In genomic region chr3:117282506-117282905, GRCh38 we compare ENCODE assay signal across 15 cellular contexts.
DNase-seq lines count a peak whose midpoint lies in the region; ATAC-seq and TF ChIP-seq lines count a peak whose summit lies in the region.
"Had no signal": no experiment of that assay in that cellular context is flagged by ENCODE, and none has a peak within 500 bp of the region (broad histone marks: within the 10 kb centered on the region; RNA-seq: fewer than 3 reads in every experiment).

No MANE protein-coding gene starts in this region.

- no peak overlapping the region for H3K27ac ChIP-seq in smooth muscle cell (ENCODE audit: low read depth)
- H3K27ac ChIP-seq: C4-2B had no signal

- H3K4me1 ChIP-seq in smooth muscle cell (ENCODE audit: low read depth): no peaks in the 10 kb centered on the region

- H3K4me3 ChIP-seq in smooth muscle cell: no peak overlapping the region
- H3K4me3 ChIP-seq: HAP-1, K562 had no signal

- H3K36me3 Mint-ChIP-seq in glutamatergic neuron (ENCODE audit: unreplicated experiment): no peaks in the 10 kb centered on the region
- H3K36me3 Mint-ChIP-seq: CD4-positive, alpha-beta memory T cell had no signal

- H3K9me3 ChIP-seq in smooth muscle cell (replicated peaks; ENCODE audit: low read depth): no peaks in the 10 kb centered on the region
- H3K9me3 ChIP-seq: Caco-2, HAP-1 had no signal

- DNase-seq in COLO668 (lab: John Stamatoyannopoulos, UW; ENCODE audit: unreplicated experiment): peak; percentile 2
- peak; percentile 91 for DNase-seq in NCI-H1092 treated with DMSO at 0.1 percent for 48 hours (lab: John Stamatoyannopoulos, UW)
- peak; percentile 51 to 78 for DNase-seq in NCI-H524 (lab: John Stamatoyannopoulos, UW)
- DNase-seq in glutamatergic neuron: peak; percentile 29
- DNase-seq in stimulated activated naive CD8-positive, alpha-beta T cell treated with anti-CD3 and anti-CD28 coated beads, Interleukin-15, Interleukin-2, amounts not matched to agents 100 U/mL and 50 U/mL, for 24 hours: no peak
- DNase-seq in smooth muscle cell (lab: John Stamatoyannopoulos, UW; ENCODE audit: unreplicated experiment): no peak
- DNase-seq: Caco-2; CD4-positive, alpha-beta memory T cell; DMS79 had no signal

- peaks cover 5% of the 10 kb centered on the region for H3K9me3 Mint-ChIP-seq in glutamatergic neuron (ENCODE audit: unreplicated experiment)

- no peak overlapping the region for H3K9ac ChIP-seq in smooth muscle cell (ENCODE audit: low read depth)

- peak overlapping the region; percentile 73 for H3K4me3 Mint-ChIP-seq in glutamatergic neuron (ENCODE audit: unreplicated experiment)
- H3K4me3 Mint-ChIP-seq: B cell had no signal

- H3K27me3 Mint-ChIP-seq in glutamatergic neuron (ENCODE audit: unreplicated experiment): peaks cover 2% of the 10 kb centered on the region
- H3K27me3 Mint-ChIP-seq: B cell; CD4-positive, alpha-beta memory T cell had no signal

- H3K4me1 Mint-ChIP-seq in glutamatergic neuron (ENCODE audit: low read depth, unreplicated experiment): peaks cover 50% of the 10 kb centered on the region
- H3K4me1 Mint-ChIP-seq: B cell; CD4-positive, alpha-beta memory T cell had no signal

- no peak overlapping the region for H2AFZ ChIP-seq in smooth muscle cell (ENCODE audit: low read depth)

- H3K27me3 ChIP-seq in smooth muscle cell (ENCODE audit: low read depth): no peaks in the 10 kb centered on the region

- H4K20me1 ChIP-seq in smooth muscle cell (ENCODE audit: low read depth): no peaks in the 10 kb centered on the region

- no peaks in the 10 kb centered on the region for H3K79me2 ChIP-seq in smooth muscle cell (ENCODE audit: low read depth)

- peak overlapping the region; percentile 92 for H3K27ac Mint-ChIP-seq in glutamatergic neuron (ENCODE audit: unreplicated experiment)
- H3K27ac Mint-ChIP-seq: B cell had no signal

- no peak overlapping the region for H3K4me2 ChIP-seq in smooth muscle cell

- no peaks in the 10 kb centered on the region for H3K36me3 ChIP-seq in smooth muscle cell (ENCODE audit: low read depth)
- H3K36me3 ChIP-seq: HAP-1 had no signal

- no peaks in the 10 kb centered on the region for H3F3A ChIP-seq in smooth muscle cell (ENCODE audit: low read depth)

- 84% methylated on average over 4 of the region's 4 CpGs for WGBS in smooth muscle cell (ENCODE audit: low lambda C conversion rate)

- ATAC-seq in GM21619 (IDR thresholded peaks at IDR 0.05; ENCODE audit: unreplicated experiment) (no peak), HG03442 (IDR thresholded peaks at IDR 0.05; ENCODE audit: unreplicated experiment) (no peak)
- ATAC-seq in stimulated activated naive CD8-positive, alpha-beta T cell treated with anti-CD3 and anti-CD28 coated beads, Interleukin-15, Interleukin-2, amounts not matched to agents 100 U/mL and 50 U/mL, for 24 hours: no peak
- ATAC-seq: K562 had no signal

- TF ChIP-seq CTCF in glutamatergic neuron (IDR thresholded peaks at IDR 0.05; ENCODE audit: partially characterized antibody, unreplicated experiment) (no peak), smooth muscle cell (IDR thresholded peaks at IDR 0.05; ENCODE audit: borderline replicate concordance, insufficient read depth, poor library complexity, severe bottlenecking) (no peak)

Comparison
In these comparisons a context has a peak if more than half of its experiments do, and no peak if none do; other contexts are left out.
1. DNase-seq: peak in COLO668 (single experiment), NCI-H1092 treated with DMSO at 0.1 percent for 48 hours (single experiment), NCI-H524 (2 of 2) and glutamatergic neuron (single experiment); none in stimulated activated naive CD8-positive, alpha-beta T cell treated with anti-CD3 and anti-CD28 coated beads, Interleukin-15, Interleukin-2, amounts not matched to agents 100 U/mL and 50 U/mL, for 24 hours (single experiment) and smooth muscle cell (single experiment).